In genomic region chr7:12719141-12719919, GRCh38 we compare ENCODE assay signal across 3 cellular contexts.
TF ChIP-seq lines count a peak whose summit lies in the region.

No MANE protein-coding gene starts in this region.

TF ChIP-seq in liver, 16 proteins besides CTCF, POLR2A, EP300 and RAD21:
- TF ChIP-seq RXRA (IDR thresholded peaks at IDR 0.05) (no peak), EGR1 (IDR thresholded peaks at IDR 0.05; ENCODE audit: low read depth in 2 of 2) (no peak)

TF ChIP-seq in HepG2, 621 proteins besides CTCF, POLR2A, EP300 and RAD21:
- no peak for TF ChIP-seq ZNF160 (CRISPR knock-in tag; IDR thresholded peaks at IDR 0.05)
- no peak for TF ChIP-seq AGO1 (IDR thresholded peaks at IDR 0.05; ENCODE audit: low read depth, low read length, poor library complexity, severe bottlenecking)
- TF ChIP-seq MYC (CRISPR knock-in tag; IDR thresholded peaks at IDR 0.05; ENCODE audit: borderline replicate concordance) = no peak
- TF ChIP-seq ZNF547 (CRISPR knock-in tag; IDR thresholded peaks at IDR 0.05) = no peak
- no peak for TF ChIP-seq ZNF251 (CRISPR knock-in tag; IDR thresholded peaks at IDR 0.05)
- TF ChIP-seq MEIS2 (CRISPR knock-in tag; IDR thresholded peaks at IDR 0.05) = no peak
- TF ChIP-seq FOXP4 (CRISPR knock-in tag; IDR thresholded peaks at IDR 0.05) = no peak
- no peak for TF ChIP-seq ZFP1 (CRISPR knock-in tag; IDR thresholded peaks at IDR 0.05)
- no peak for TF ChIP-seq ZNF274 (CRISPR knock-in tag; IDR thresholded peaks at IDR 0.05)
- TF ChIP-seq TBX2 (CRISPR knock-in tag; IDR thresholded peaks at IDR 0.05; ENCODE audit: borderline replicate concordance) = no peak
- no peak for TF ChIP-seq ZNF850 (CRISPR knock-in tag; conservative IDR thresholded peaks at IDR 0.05)
- TF ChIP-seq IRF2 (CRISPR knock-in tag; IDR thresholded peaks at IDR 0.05) = no peak
- TF ChIP-seq ARHGAP35 (CRISPR knock-in tag; IDR thresholded peaks at IDR 0.05; ENCODE audit: borderline replicate concordance) = no peak
- TF ChIP-seq E2F5 (CRISPR knock-in tag; conservative IDR thresholded peaks at IDR 0.05) = no peak
- no peak for TF ChIP-seq ZNF383 (CRISPR knock-in tag; IDR thresholded peaks at IDR 0.05; ENCODE audit: borderline replicate concordance)
- TF ChIP-seq FOXK2 (IDR thresholded peaks at IDR 0.05) = no peak
- TF ChIP-seq EZH2 (conservative IDR thresholded peaks at IDR 0.05; ENCODE audit: low read depth, low read length) = no peak
- TF ChIP-seq ZNF589 (CRISPR knock-in tag; conservative IDR thresholded peaks at IDR 0.05) = no peak
- no peak for TF ChIP-seq GLI4 (CRISPR knock-in tag; IDR thresholded peaks at IDR 0.05; ENCODE audit: borderline replicate concordance)

TF ChIP-seq in HEK293T, 16 proteins besides CTCF, POLR2A, EP300 and RAD21:
- TF ChIP-seq CTBP1 (IDR thresholded peaks at IDR 0.05; ENCODE audit: borderline replicate concordance) = no peak
- no peak for TF ChIP-seq NFRKB (IDR thresholded peaks at IDR 0.05)
- TF ChIP-seq FOXK2 (IDR thresholded peaks at IDR 0.05) = no peak
- TF ChIP-seq ZNF384 (IDR thresholded peaks at IDR 0.05) = no peak
- TF ChIP-seq ELF4 (IDR thresholded peaks at IDR 0.05) = no peak
- TF ChIP-seq, protein P1, sequence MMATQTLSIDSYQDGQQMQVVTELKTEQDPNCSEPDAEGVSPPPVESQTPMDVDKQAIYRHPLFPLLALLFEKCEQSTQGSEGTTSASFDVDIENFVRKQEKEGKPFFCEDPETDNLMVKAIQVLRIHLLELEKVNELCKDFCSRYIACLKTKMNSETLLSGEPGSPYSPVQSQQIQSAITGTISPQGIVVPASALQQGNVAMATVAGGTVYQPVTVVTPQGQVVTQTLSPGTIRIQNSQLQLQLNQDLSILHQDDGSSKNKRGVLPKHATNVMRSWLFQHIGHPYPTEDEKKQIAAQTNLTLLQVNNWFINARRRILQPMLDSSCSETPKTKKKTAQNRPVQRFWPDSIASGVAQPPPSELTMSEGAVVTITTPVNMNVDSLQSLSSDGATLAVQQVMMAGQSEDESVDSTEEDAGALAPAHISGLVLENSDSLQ (IDR thresholded peaks at IDR 0.05) = no peak
- TF ChIP-seq TARDBP (IDR thresholded peaks at IDR 0.05) = no peak
- TF ChIP-seq ARNT (IDR thresholded peaks at IDR 0.05) = no peak
- no peak for TF ChIP-seq LEF1 (IDR thresholded peaks at IDR 0.05; ENCODE audit: borderline replicate concordance)
- TF ChIP-seq BHLHE40 (IDR thresholded peaks at IDR 0.05; ENCODE audit: borderline replicate concordance) = no peak
